ENCODE assay signal across 1 cellular context in genomic region chr20:46709055-46709458, GRCh38.
TF ChIP-seq lines count a peak whose summit lies in the region.

No MANE protein-coding gene starts in this region.

TF ChIP-seq in GM23338, 12 proteins besides CTCF, POLR2A, EP300 and RAD21 (continued from another document):
- TF ChIP-seq, protein P1, sequence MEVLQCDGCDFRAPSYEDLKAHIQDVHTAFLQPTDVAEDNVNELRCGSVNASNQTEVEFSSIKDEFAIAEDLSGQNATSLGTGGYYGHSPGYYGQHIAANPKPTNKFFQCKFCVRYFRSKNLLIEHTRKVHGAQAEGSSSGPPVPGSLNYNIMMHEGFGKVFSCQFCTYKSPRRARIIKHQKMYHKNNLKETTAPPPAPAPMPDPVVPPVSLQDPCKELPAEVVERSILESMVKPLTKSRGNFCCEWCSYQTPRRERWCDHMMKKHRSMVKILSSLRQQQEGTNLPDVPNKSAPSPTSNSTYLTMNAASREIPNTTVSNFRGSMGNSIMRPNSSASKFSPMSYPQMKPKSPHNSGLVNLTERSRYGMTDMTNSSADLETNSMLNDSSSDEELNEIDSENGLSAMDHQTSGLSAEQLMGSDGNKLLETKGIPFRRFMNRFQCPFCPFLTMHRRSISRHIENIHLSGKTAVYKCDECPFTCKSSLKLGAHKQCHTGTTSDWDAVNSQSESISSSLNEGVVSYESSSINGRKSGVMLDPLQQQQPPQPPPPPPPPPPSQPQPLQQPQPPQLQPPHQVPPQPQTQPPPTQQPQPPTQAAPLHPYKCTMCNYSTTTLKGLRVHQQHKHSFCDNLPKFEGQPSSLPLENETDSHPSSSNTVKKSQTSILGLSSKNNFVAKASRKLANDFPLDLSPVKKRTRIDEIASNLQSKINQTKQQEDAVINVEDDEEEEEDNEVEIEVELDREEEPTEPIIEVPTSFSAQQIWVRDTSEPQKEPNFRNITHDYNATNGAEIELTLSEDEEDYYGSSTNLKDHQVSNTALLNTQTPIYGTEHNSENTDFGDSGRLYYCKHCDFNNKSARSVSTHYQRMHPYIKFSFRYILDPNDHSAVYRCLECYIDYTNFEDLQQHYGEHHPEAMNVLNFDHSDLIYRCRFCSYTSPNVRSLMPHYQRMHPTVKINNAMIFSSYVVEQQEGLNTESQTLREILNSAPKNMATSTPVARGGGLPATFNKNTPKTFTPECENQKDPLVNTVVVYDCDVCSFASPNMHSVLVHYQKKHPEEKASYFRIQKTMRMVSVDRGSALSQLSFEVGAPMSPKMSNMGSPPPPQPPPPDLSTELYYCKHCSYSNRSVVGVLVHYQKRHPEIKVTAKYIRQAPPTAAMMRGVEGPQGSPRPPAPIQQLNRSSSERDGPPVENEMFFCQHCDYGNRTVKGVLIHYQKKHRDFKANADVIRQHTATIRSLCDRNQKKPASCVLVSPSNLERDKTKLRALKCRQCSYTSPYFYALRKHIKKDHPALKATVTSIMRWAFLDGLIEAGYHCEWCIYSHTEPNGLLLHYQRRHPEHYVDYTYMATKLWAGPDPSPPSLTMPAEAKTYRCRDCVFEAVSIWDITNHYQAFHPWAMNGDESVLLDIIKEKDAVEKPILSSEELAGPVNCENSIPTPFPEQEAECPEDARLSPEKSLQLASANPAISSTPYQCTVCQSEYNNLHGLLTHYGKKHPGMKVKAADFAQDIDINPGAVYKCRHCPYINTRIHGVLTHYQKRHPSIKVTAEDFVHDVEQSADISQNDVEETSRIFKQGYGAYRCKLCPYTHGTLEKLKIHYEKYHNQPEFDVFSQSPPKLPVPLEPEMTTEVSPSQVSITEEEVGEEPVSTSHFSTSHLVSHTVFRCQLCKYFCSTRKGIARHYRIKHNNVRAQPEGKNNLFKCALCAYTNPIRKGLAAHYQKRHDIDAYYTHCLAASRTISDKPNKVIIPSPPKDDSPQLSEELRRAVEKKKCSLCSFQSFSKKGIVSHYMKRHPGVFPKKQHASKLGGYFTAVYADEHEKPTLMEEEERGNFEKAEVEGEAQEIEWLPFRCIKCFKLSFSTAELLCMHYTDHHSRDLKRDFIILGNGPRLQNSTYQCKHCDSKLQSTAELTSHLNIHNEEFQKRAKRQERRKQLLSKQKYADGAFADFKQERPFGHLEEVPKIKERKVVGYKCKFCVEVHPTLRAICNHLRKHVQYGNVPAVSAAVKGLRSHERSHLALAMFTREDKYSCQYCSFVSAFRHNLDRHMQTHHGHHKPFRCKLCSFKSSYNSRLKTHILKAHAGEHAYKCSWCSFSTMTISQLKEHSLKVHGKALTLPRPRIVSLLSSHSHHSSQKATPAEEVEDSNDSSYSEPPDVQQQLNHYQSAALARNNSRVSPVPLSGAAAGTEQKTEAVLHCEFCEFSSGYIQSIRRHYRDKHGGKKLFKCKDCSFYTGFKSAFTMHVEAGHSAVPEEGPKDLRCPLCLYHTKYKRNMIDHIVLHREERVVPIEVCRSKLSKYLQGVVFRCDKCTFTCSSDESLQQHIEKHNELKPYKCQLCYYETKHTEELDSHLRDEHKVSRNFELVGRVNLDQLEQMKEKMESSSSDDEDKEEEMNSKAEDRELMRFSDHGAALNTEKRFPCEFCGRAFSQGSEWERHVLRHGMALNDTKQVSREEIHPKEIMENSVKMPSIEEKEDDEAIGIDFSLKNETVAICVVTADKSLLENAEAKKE (CRISPR knock-in tag; IDR thresholded peaks at IDR 0.05): no peak
- TF ChIP-seq EZH2 (IDR thresholded peaks at IDR 0.05; ENCODE audit: low read depth, unreplicated experiment) (no peak), EZH2phosphoT487 (IDR thresholded peaks at IDR 0.05; ENCODE audit: unreplicated experiment) (no peak), REST (IDR thresholded peaks at IDR 0.05; ENCODE audit: unreplicated experiment) (no peak), JUNB (IDR thresholded peaks at IDR 0.05; ENCODE audit: unreplicated experiment) (no peak), POLR2AphosphoS5 (IDR thresholded peaks at IDR 0.05; ENCODE audit: low read depth) (no peak), STAT1 (IDR thresholded peaks at IDR 0.05; ENCODE audit: unreplicated experiment) (no peak), ZNF331 (CRISPR knock-in tag; IDR thresholded peaks at IDR 0.05; ENCODE audit: low read depth) (no peak), CREB1 (CRISPR knock-in tag; IDR thresholded peaks at IDR 0.05; ENCODE audit: low read depth) (no peak)
